1 cellular context compared by ENCODE assay signal in the genomic region with DNA sequence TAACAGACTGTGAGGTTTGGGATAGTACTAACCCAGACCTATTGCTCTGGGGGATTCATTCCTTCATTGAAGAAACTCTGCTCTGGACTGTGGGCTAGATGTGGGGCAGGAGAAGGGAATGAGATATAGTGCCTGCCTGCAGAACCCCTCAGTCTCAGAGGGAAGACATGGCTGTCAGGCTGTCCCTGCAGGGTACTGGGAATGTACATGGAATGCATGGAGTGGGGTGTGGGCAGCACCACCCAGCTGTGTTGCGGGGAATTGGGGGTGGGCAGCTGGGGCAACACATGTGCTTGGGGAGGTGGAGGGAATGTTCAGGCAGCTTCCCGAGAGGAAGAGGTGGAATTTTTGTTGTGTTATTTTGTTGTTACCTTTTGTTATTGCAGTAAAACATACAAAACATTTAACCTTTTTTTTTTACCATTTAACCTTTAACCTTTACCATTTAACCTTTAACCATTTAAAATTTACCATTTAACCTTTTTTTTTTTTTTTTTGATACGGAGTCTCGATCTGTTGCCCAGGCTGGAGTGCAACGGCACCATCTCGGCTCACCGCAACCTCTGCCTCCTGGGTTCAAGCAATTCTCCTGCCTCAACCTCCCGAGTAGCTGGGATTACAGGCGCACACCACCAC.
TF ChIP-seq lines count a peak whose summit lies in the region.

No MANE protein-coding gene starts in this region.

TF ChIP-seq in HepG2, 621 proteins besides CTCF, POLR2A, EP300 and RAD21:
- TF ChIP-seq ELF3 (CRISPR knock-in tag; IDR thresholded peaks at IDR 0.05) (0 out of 2 replicates have a peak, but pooled peaks have one; percentile 4), FOXA1 (IDR thresholded peaks at IDR 0.05) (no peak), FOXA1 (CRISPR knock-in tag; IDR thresholded peaks at IDR 0.05) (no peak), TEAD3 (CRISPR knock-in tag; optimal IDR thresholded peaks at IDR 0.05; ENCODE audit: borderline replicate concordance) (no peak)
